8 cellular contexts compared by ENCODE assay signal in genomic region chr4:56410247-56410646, GRCh38. TPM values are rescaled to one million over a fixed set of nuclear protein-coding genes. Genes with fewer than 3 reads are reported as not detected.
A peak's percentile ranks its signal among the peaks of the same experiment; 100 is the strongest.
DNase-seq lines count a peak whose midpoint lies in the region; ATAC-seq, FAIRE-seq and TF ChIP-seq lines count a peak whose summit lies in the region.

No MANE protein-coding gene starts in this region.

- peaks cover 1% of the 10 kb centered on the region for H3K79me1 ChIP-seq in mesendoderm (ENCODE audit: low read length)

- H3K9ac ChIP-seq in mesendoderm (ENCODE audit: low read length): no peak overlapping the region

- no peak for TF ChIP-seq CTCF in upper lobe of right lung (IDR thresholded peaks at IDR 0.05)

- no peaks in the 10 kb centered on the region for H3K36me3 ChIP-seq in mesendoderm (ENCODE audit: control insufficient read depth, insufficient read depth, low read length)
- H3K36me3 ChIP-seq in upper lobe of right lung: no peaks in the 10 kb centered on the region

- no peak overlapping the region for H4K8ac ChIP-seq in mesendoderm (ENCODE audit: low read depth, low read length)

- H3K18ac ChIP-seq in mesendoderm (ENCODE audit: low read length): no peak overlapping the region

- peaks cover 30% of the 10 kb centered on the region for H3K79me2 ChIP-seq in mesendoderm (ENCODE audit: control insufficient read depth, insufficient read depth, low read length)

- H3K23ac ChIP-seq in mesendoderm (ENCODE audit: low read length): no peak overlapping the region

- no peak overlapping the region for H2AK5ac ChIP-seq in mesendoderm (ENCODE audit: low read length)

- H4K5ac ChIP-seq in mesendoderm (ENCODE audit: low read length): no peak overlapping the region

- intact Hi-C loops in upper lobe of right lung (cut with DNase I): no loop called here

- H3K4me2 ChIP-seq in mesendoderm (ENCODE audit: low read length): no peak overlapping the region

- no peak overlapping the region for H3K4ac ChIP-seq in mesendoderm (ENCODE audit: low read depth, low read length)

- H2BK120ac ChIP-seq in mesendoderm (ENCODE audit: low read depth, low read length): no peak overlapping the region

- H3K4me1 ChIP-seq in mesendoderm (ENCODE audit: control insufficient read depth, low read depth, low read length) (no peaks in the 10 kb centered on the region), upper lobe of right lung (no peaks in the 10 kb centered on the region)

- ATAC-seq in upper lobe of right lung: peak; percentile 82

- H3K27me3 ChIP-seq in mesendoderm (ENCODE audit: insufficient read depth, low read length, poor library complexity) (no peaks in the 10 kb centered on the region), upper lobe of right lung (no peaks in the 10 kb centered on the region)

- WGBS in mesendoderm (ENCODE audit: extremely low coverage, insufficient coverage, low lambda C conversion rate): no CpG with 5 or more reads among the region's 3 CpGs

- H2BK5ac ChIP-seq in mesendoderm (ENCODE audit: low read length): no peak overlapping the region

- no peaks in the 10 kb centered on the region for H3K9me3 ChIP-seq in upper lobe of right lung

- no peak overlapping the region for H3K27ac ChIP-seq in mesendoderm (ENCODE audit: low read depth, low read length)
- H3K27ac ChIP-seq in upper lobe of right lung: peak overlapping the region; percentile 71

- TF ChIP-seq POLR2A in GM12891 (IDR thresholded peaks at IDR 0.05; ENCODE audit: low read depth, low read length): no peak

- no peak overlapping the region for H3K56ac ChIP-seq in mesendoderm (ENCODE audit: low read length)

- H3K4me3 ChIP-seq in mesendoderm (ENCODE audit: low read length) (no peak overlapping the region), upper lobe of right lung (peak overlapping the region; percentile 30)

- peak; percentile 99 for FAIRE-seq in endometrium (lab: Jason Lieb, UNC)
- no peak for FAIRE-seq in GM12891 (lab: Jason Lieb, UNC)

- no peak overlapping the region for H2BK15ac ChIP-seq in mesendoderm (replicated peaks; ENCODE audit: low read depth)

- DNase-seq in DMS153 (lab: John Stamatoyannopoulos, UW) (peak; percentile 91), LHCN-M2 (ENCODE audit: low read depth) (peak; percentile 97), SHP77 (lab: John Stamatoyannopoulos, UW) (peak; percentile 34 to 39), mesendoderm (peak; percentile 99), upper lobe of right lung (no peak), GM12891 (ENCODE audit: insufficient read length, low spot score) (no peak)
- DNase-seq in activated CD4-positive, CD25-positive, alpha-beta regulatory T cell (lab: John Stamatoyannopoulos, UW): no peak

TF ChIP-seq in GM12891, 5 proteins besides CTCF, POLR2A, EP300 and RAD21:
- TF ChIP-seq SPI1 (IDR thresholded peaks at IDR 0.05; ENCODE audit: low read depth, low read length) (no peak), POU2F2 (IDR thresholded peaks at IDR 0.05; ENCODE audit: low read depth, low read length) (no peak), POLR2AphosphoS5 (IDR thresholded peaks at IDR 0.05; ENCODE audit: low read depth, low read length) (no peak), TAF1 (IDR thresholded peaks at IDR 0.05; ENCODE audit: low read depth, low read length) (no peak), PAX5 (IDR thresholded peaks at IDR 0.05; ENCODE audit: insufficient read depth, low read length, severe bottlenecking) (no peak)

RNA-seq across cellular contexts. Expression of gene AASDH, which starts 23.0 kb away (rescaled TPM):
- 8.8 and 9.1 TPM in 2 replicates for total RNA-seq in LHCN-M2 (2014; rRNA removed)
- polyA plus RNA-seq in LHCN-M2 (2012): 2.1 TPM
- 5.0 TPM for polyA plus RNA-seq in mesendoderm (2013, experiment 1 of 2)
- polyA plus RNA-seq in mesendoderm (2013, experiment 2 of 2): 4.3 TPM
- total RNA-seq in upper lobe of right lung: 14.6 TPM
- polyA plus RNA-seq in GM12891 (2012; ENCODE audit: low read depth, missing spikeins): 4.9 TPM

RNA-seq across cellular contexts. Expression of gene PPAT, which starts 25.2 kb away (rescaled TPM):
- total RNA-seq in LHCN-M2 (2014; rRNA removed) (28.0 and 29.6 TPM in 2 replicates), upper lobe of right lung (5.8 TPM)
- polyA plus RNA-seq in LHCN-M2 (2012): 4.1 TPM
- polyA plus RNA-seq in mesendoderm (2013, experiment 1 of 2): 50.7 TPM
- polyA plus RNA-seq in mesendoderm (2013, experiment 2 of 2): 51.0 TPM
- 16.6 TPM for polyA plus RNA-seq in GM12891 (2012; ENCODE audit: low read depth, missing spikeins)

RNA-seq across cellular contexts. Expression of gene PAICS, which starts 25.8 kb away (rescaled TPM):
- total RNA-seq in LHCN-M2 (2014; rRNA removed) (128 and 131 TPM in 2 replicates), upper lobe of right lung (23.6 TPM)
- 60.3 TPM for polyA plus RNA-seq in LHCN-M2 (2012)
- 439 TPM for polyA plus RNA-seq in mesendoderm (2013, experiment 1 of 2)
- polyA plus RNA-seq in mesendoderm (2013, experiment 2 of 2): 436 TPM
- polyA plus RNA-seq in GM12891 (2012; ENCODE audit: low read depth, missing spikeins): 151 TPM

RNA-seq across cellular contexts. Expression of gene SRP72, which starts 57.2 kb away (rescaled TPM):
- total RNA-seq in LHCN-M2 (2014; rRNA removed) (73.8 and 86.5 TPM in 2 replicates), upper lobe of right lung (85.4 TPM)
- 63.1 TPM for polyA plus RNA-seq in LHCN-M2 (2012)
- 234 TPM for polyA plus RNA-seq in mesendoderm (2013, experiment 1 of 2)
- polyA plus RNA-seq in mesendoderm (2013, experiment 2 of 2): 243 TPM
- 61.0 TPM for polyA plus RNA-seq in GM12891 (2012; ENCODE audit: low read depth, missing spikeins)

Comparison
In these comparisons a context has a peak if more than half of its experiments do, and no peak if none do; other contexts are left out.
1. DNase-seq: peak in DMS153 (single experiment), LHCN-M2 (single experiment), SHP77 (2 of 2) and mesendoderm (single experiment); none in upper lobe of right lung (single experiment), activated CD4-positive, CD25-positive, alpha-beta regulatory T cell (0 of 4) and GM12891 (single experiment).